In genomic region chr17:17516941-17517720, GRCh38 we compare ENCODE assay signal across 31 cellular contexts. TPM values are rescaled to one million over a fixed set of nuclear protein-coding genes. Genes with fewer than 3 reads are reported as not detected.
DNase-seq lines count a peak whose midpoint lies in the region; ATAC-seq, FAIRE-seq and TF ChIP-seq lines count a peak whose summit lies in the region.
"Had no signal": no experiment of that assay in that cellular context is flagged by ENCODE, and none has a peak within 500 bp of the region (broad histone marks: within the 10 kb centered on the region; RNA-seq: fewer than 3 reads in every experiment).

No MANE protein-coding gene starts in this region.

- no peak overlapping the region for H3K4me3 ChIP-seq in left ventricle myocardium inferior
- H3K4me3 ChIP-seq in kidney (ENCODE audit: low read length in 2 of 2), result no peak overlapping the region
- H3K4me3 ChIP-seq in skeletal muscle tissue (ENCODE audit: low read length in 3 of 3), result no peak overlapping the region
- H3K4me3 ChIP-seq: A549, GM23338, hepatocyte, K562, neural progenitor cell, right lobe of liver, stomach, transverse colon had no signal

- H3K27me3 ChIP-seq in left ventricle myocardium inferior (ENCODE audit: low read depth) (no peaks in the 10 kb centered on the region), skeletal muscle tissue (ENCODE audit: control insufficient read depth in 3 of 3, insufficient read depth in 3 of 3, low read length in 3 of 3) (no peaks in the 10 kb centered on the region)
- H3K27me3 ChIP-seq: hepatocyte, neural progenitor cell, right lobe of liver, stomach, transverse colon had no signal

- no peak for ATAC-seq in Right ventricle myocardium superior (ENCODE audit: poor library complexity)
- no peak for ATAC-seq in GM21723 (IDR thresholded peaks at IDR 0.05; ENCODE audit: unreplicated experiment)
- ATAC-seq: A549, GM23338, K562, right lobe of liver had no signal

- no peak overlapping the region for H3K9ac ChIP-seq in kidney (ENCODE audit: low read length in 2 of 2)
- H3K9ac ChIP-seq in skeletal muscle tissue (ENCODE audit: low read depth in 1 of 3, low read length in 3 of 3), result no peak overlapping the region
- H3K9ac ChIP-seq: neural progenitor cell, SK-N-SH had no signal

- no peaks in the 10 kb centered on the region for H3K4me1 ChIP-seq in left ventricle myocardium inferior
- no peaks in the 10 kb centered on the region for H3K4me1 ChIP-seq in kidney (ENCODE audit: control insufficient read depth in 1 of 2, insufficient read depth in 1 of 2, low read depth in 1 of 2, low read length in 2 of 2)
- peaks cover 3 to 9% (median 8%) of the 10 kb centered on the region in 3 donors for H3K4me1 ChIP-seq in skeletal muscle tissue (ENCODE audit: control insufficient read depth in 3 of 3, insufficient read depth in 3 of 3, low read length in 3 of 3)
- H3K4me1 ChIP-seq: right lobe of liver, transverse colon had no signal

- H3K36me3 ChIP-seq in left ventricle myocardium inferior, result peaks cover 7% of the 10 kb centered on the region
- no peaks in the 10 kb centered on the region for H3K36me3 ChIP-seq in kidney (ENCODE audit: control insufficient read depth in 1 of 2, insufficient read depth in 2 of 2, low read length in 2 of 2)
- H3K36me3 ChIP-seq in skeletal muscle tissue (ENCODE audit: control insufficient read depth in 3 of 3, insufficient read depth in 3 of 3, low read length in 3 of 3), result peaks cover 0 to 3% (median 3%) of the 10 kb centered on the region in 3 donors
- H3K36me3 ChIP-seq: neural progenitor cell, transverse colon had no signal

- FAIRE-seq in kidney (lab: Jason Lieb, UNC), result no peak
- FAIRE-seq: A549, frontal cortex, GM18507, GM19239, K562 had no signal

- TF ChIP-seq CTCF in left ventricle myocardium inferior (IDR thresholded peaks at IDR 0.05; ENCODE audit: borderline replicate concordance) (no peak), kidney (IDR thresholded peaks at IDR 0.05; ENCODE audit: borderline replicate concordance, extremely low read depth, insufficient read depth) (no peak)

- DNase-seq in Right ventricle myocardium superior, result peak; percentile 35
- DNase-seq in left ventricle myocardium inferior, result no peak
- peak; percentile 70 to 83 for DNase-seq in SHP77 (lab: John Stamatoyannopoulos, UW)
- peak; percentile 58 for DNase-seq in kidney
- DNase-seq in ecto neural progenitor cell (ENCODE audit: low spot score), result no peak
- DNase-seq in NAMALWA (ENCODE audit: low spot score), result no peak
- DNase-seq: activated CD4-positive, alpha-beta T cell treated with anti-CD3 and anti-CD28 coated beads, Interleukin-2, amount 50 U/mL, for 4 hours; activated CD8-positive, alpha-beta memory T cell treated with anti-CD3 and anti-CD28 coated beads, Interleukin-2, amount 50 U/mL, for 4 hours; activated naive CD4-positive, alpha-beta T cell treated with anti-CD3 and anti-CD28 coated beads for 36 hours; CD4-positive, alpha-beta memory T cell; EL; NCI-H1105 treated with DMSO at 0.1 percent for 48 hours; NCI-H1930; RPMI8226; SK-N-SH; stimulated activated CD4-positive, alpha-beta T cell treated with anti-CD3 and anti-CD28 coated beads, Interleukin-12 subunit alpha, Interleukin-12 subunit beta, amount 100 ng/mL, for 4 hours; stimulated activated CD4-positive, alpha-beta T cell treated with anti-CD3 and anti-CD28 coated beads, Interleukin-2, amount 100 ng/mL, for 48 hours; stomach; transverse colon had no signal

- intact Hi-C loops in Right ventricle myocardium superior (cut with DNase I), result no loop called here
- intact Hi-C loops in left ventricle myocardium inferior (cut with micrococcal nuclease), result no loop called here
- intact Hi-C loops in kidney (cut with DNase I), result no loop called here

- H3K27ac ChIP-seq in left ventricle myocardium inferior (replicated peaks) (no peak overlapping the region), kidney (ENCODE audit: low read depth in 2 of 2, low read length in 2 of 2) (no peak overlapping the region), skeletal muscle tissue (ENCODE audit: low read depth, low read length) (peak overlapping the region; percentile 70)
- H3K27ac ChIP-seq: A549, neural progenitor cell, right lobe of liver, stomach, transverse colon had no signal

- H3K9me3 ChIP-seq in left ventricle myocardium inferior (replicated peaks), result no peaks in the 10 kb centered on the region
- H3K9me3 ChIP-seq in kidney (ENCODE audit: control insufficient read depth in 1 of 2, low read length in 2 of 2), result no peaks in the 10 kb centered on the region
- no peaks in the 10 kb centered on the region for H3K9me3 ChIP-seq in skeletal muscle tissue (ENCODE audit: control insufficient read depth in 3 of 3, low read length in 3 of 3)
- H3K9me3 ChIP-seq: A549, right lobe of liver, SK-N-SH, stomach, transverse colon had no signal

RNA-seq across cellular contexts. Expression of gene RASD1, which starts 20.9 kb away (rescaled TPM):
- total RNA-seq in Right ventricle myocardium superior, result 39.8 TPM
- 25.4 TPM for total RNA-seq in left ventricle myocardium inferior
- 147 TPM for total RNA-seq in kidney
- 103 TPM for polyA plus RNA-seq in kidney (ENCODE audit: insufficient read depth, low read depth, low replicate concordance)
- total RNA-seq in skeletal muscle tissue, result 4.2 TPM
- total RNA-seq: HT1080 had no signal
- polyA plus RNA-seq: K562 had no signal

RNA-seq across cellular contexts. Expression of gene MED9, which starts 40.3 kb away (rescaled TPM):
- total RNA-seq in Right ventricle myocardium superior (37.5 TPM), left ventricle myocardium inferior (34.1 TPM), kidney (20.8 TPM), skeletal muscle tissue (12.5 TPM)
- polyA plus RNA-seq in kidney (ENCODE audit: insufficient read depth, low read depth, low replicate concordance), result 24.5 TPM

Comparison
In these comparisons a context has a peak if more than half of its experiments do, and no peak if none do; other contexts are left out.
1. DNase-seq: peak in Right ventricle myocardium superior (single experiment), SHP77 (2 of 2) and kidney (single experiment); none in left ventricle myocardium inferior (single experiment), ecto neural progenitor cell (single experiment) and NAMALWA (single experiment).